ENCODE assay signal across 8 cellular contexts in the genomic region with DNA sequence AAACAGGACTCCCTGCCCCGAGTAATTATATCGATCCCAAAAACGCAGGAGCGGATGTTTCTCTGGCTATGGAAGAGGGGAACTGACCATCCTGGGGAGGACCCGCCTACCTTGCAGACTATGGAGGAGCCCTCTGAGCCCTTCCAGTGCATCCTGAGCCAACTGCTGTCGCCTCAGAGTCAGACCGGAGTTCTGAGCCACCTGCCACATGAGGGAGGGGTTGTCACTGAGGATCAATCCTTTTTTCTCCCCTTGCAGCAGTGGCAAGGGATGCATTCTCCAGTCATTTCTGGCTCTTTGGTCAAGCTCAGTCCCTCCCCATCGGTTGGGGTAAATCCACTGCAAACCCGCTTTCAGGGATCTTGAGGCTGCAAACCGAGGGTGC. TPM values are rescaled to one million over a fixed set of nuclear protein-coding genes. Genes with fewer than 3 reads are reported as not detected.
A peak's percentile ranks its signal among the peaks of the same experiment; 100 is the strongest.
DNase-seq lines count a peak whose midpoint lies in the region; ATAC-seq and TF ChIP-seq lines count a peak whose summit lies in the region.

No MANE protein-coding gene starts in this region.

- H3K4me3 ChIP-seq in coronary artery (peak overlapping the region; percentile 97), neural progenitor cell (peak overlapping the region; percentile 64)

- H3K27me3 ChIP-seq in neural progenitor cell, result no peaks in the 10 kb centered on the region

- H3K4me1 Mint-ChIP-seq in neural progenitor cell, result peaks cover 26% of the 10 kb centered on the region

- TF ChIP-seq CTCF in coronary artery (IDR thresholded peaks at IDR 0.05) (no peak), neural progenitor cell (IDR thresholded peaks at IDR 0.05) (no peak)

- H3K79me2 ChIP-seq in neural progenitor cell (ENCODE audit: low read depth), result peaks cover 35% of the 10 kb centered on the region

- H3K9me3 ChIP-seq in neural progenitor cell (ENCODE audit: low read depth), result no peaks in the 10 kb centered on the region

- peak overlapping the region; percentile 43 to 89 for H3K27ac ChIP-seq in coronary artery
- H3K27ac ChIP-seq in neural progenitor cell, result no peak overlapping the region

- H3K4me3 Mint-ChIP-seq in neural progenitor cell, result peak overlapping the region; percentile 92

- H3K36me3 ChIP-seq in neural progenitor cell, result no peaks in the 10 kb centered on the region

- DNase-seq in NCI-H2171 (lab: John Stamatoyannopoulos, UW) (peak; percentile 0), coronary artery (ENCODE audit: low spot score) (no peak), neural progenitor cell (ENCODE audit: low spot score) (peak; percentile 38), NCI-H2029 (lab: John Stamatoyannopoulos, UW) (no peak), G401 (ENCODE audit: low spot score) (no peak)

- peak overlapping the region; percentile 75 for H3K4me2 ChIP-seq in neural progenitor cell

- peaks cover 7% of the 10 kb centered on the region for H4K20me1 ChIP-seq in neural progenitor cell (ENCODE audit: low read depth)

- no peak overlapping the region for H3K27ac Mint-ChIP-seq in neural progenitor cell

- ATAC-seq in GM18517 (IDR thresholded peaks at IDR 0.05; ENCODE audit: unreplicated experiment) (peak; percentile 1), GM21723 (IDR thresholded peaks at IDR 0.05; ENCODE audit: unreplicated experiment) (no peak), HG02970 (IDR thresholded peaks at IDR 0.05; ENCODE audit: low FRiP score, unreplicated experiment) (no peak)

- H3K36me3 Mint-ChIP-seq in neural progenitor cell, result peaks cover 23% of the 10 kb centered on the region

- peaks cover 7% of the 10 kb centered on the region for H3F3A ChIP-seq in neural progenitor cell (ENCODE audit: low read depth)

- H3K4me1 ChIP-seq in neural progenitor cell, result peaks cover 16% of the 10 kb centered on the region

- H3K9ac ChIP-seq in neural progenitor cell, result peak overlapping the region; percentile 70

- no peaks in the 10 kb centered on the region for H3K9me3 Mint-ChIP-seq in neural progenitor cell

- H2AFZ ChIP-seq in neural progenitor cell (replicated peaks), result peak overlapping the region; percentile 78

- in situ Hi-C loops in G401 (cut with HindIII; ENCODE audit: low sequenced_read_pairs), result no loop called here

- H3K27me3 Mint-ChIP-seq in neural progenitor cell (ENCODE audit: insufficient read depth, low read depth), result peaks cover 3% of the 10 kb centered on the region

RNA-seq across cellular contexts. Expression of a gene that starts 0.7 kb away (rescaled TPM):
- 89.4 and 97.1 TPM in 2 replicates for total RNA-seq in neural progenitor cell (ENCODE audit: low replicate concordance)
- total RNA-seq in G401 (2014; rRNA removed; shearing (Covaris generic)), result 50.2 and 53.4 TPM in 2 replicates

RNA-seq across cellular contexts. Expression of a gene that starts 6.6 kb away (rescaled TPM):
- 238 and 309 TPM in 2 replicates for total RNA-seq in neural progenitor cell (ENCODE audit: low replicate concordance)
- total RNA-seq in G401 (2014; rRNA removed; shearing (Covaris generic)), result 295 and 352 TPM in 2 replicates

RNA-seq across cellular contexts. Expression of a gene that starts 17.4 kb away (rescaled TPM):
- 12.3 and 21.6 TPM in 2 replicates for total RNA-seq in neural progenitor cell (ENCODE audit: low replicate concordance)
- 19.0 and 21.6 TPM in 2 replicates for total RNA-seq in G401 (2014; rRNA removed; shearing (Covaris generic))

RNA-seq across cellular contexts. Expression of a gene that starts 23.9 kb away (rescaled TPM):
- 114 and 130 TPM in 2 replicates for total RNA-seq in neural progenitor cell (ENCODE audit: low replicate concordance)
- total RNA-seq in G401 (2014; rRNA removed; shearing (Covaris generic)), result 379 and 450 TPM in 2 replicates

RNA-seq across cellular contexts. Expression of a gene that starts 36.6 kb away (rescaled TPM):
- total RNA-seq in neural progenitor cell (ENCODE audit: low replicate concordance), result 8.5 and 19.8 TPM in 2 replicates
- total RNA-seq in G401 (2014; rRNA removed; shearing (Covaris generic)), result 4.1 and 7.4 TPM in 2 replicates

Comparison
In these comparisons a context has a peak if more than half of its experiments do, and no peak if none do; other contexts are left out.
1. DNase-seq: peak in NCI-H2171 (single experiment) and neural progenitor cell (single experiment); none in coronary artery (single experiment), NCI-H2029 (single experiment) and G401 (single experiment).